Comparison of ENCODE assay signal across 10 cellular contexts in the genomic region with DNA sequence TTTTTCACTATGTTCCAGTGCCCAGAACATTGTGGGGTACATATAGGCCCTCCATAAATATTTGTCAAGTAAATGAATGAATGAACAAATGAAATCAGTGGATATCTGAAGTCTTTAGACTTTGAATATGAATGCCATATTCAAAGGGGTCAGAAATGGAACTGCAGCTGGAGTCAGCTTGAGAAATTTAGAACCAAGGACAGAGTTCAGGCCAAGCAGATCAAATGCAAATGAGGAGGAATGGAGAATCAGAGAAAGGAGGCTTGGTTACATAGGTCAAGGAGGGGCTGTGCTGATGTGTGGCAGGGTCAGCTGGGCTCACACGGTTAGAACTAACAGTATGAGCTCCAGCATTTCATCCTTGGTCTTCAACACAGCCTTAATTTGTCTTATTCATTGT.
"Had no signal": no experiment of that assay in that cellular context is flagged by ENCODE, and none has a peak within 500 bp of the region (broad histone marks: within the 10 kb centered on the region; RNA-seq: fewer than 3 reads in every experiment).

No MANE protein-coding gene starts in this region.

- FAIRE-seq: H1, H54 had no signal

- H3K36me3 ChIP-seq: HAP-1 had no signal

- H3K9me3 ChIP-seq: HAP-1 had no signal

- H3K4me1 ChIP-seq: HAP-1 had no signal

- H3K27ac ChIP-seq: GM23248 had no signal

- DNase-seq: GM23248, GOT3, H7, H9, HCEC 1CT, HFFc6 had no signal

- H3K4me3 ChIP-seq: GM23248, GM23338, HAP-1 had no signal
